Comparison of ENCODE assay signal across 8 cellular contexts in the genomic region with DNA sequence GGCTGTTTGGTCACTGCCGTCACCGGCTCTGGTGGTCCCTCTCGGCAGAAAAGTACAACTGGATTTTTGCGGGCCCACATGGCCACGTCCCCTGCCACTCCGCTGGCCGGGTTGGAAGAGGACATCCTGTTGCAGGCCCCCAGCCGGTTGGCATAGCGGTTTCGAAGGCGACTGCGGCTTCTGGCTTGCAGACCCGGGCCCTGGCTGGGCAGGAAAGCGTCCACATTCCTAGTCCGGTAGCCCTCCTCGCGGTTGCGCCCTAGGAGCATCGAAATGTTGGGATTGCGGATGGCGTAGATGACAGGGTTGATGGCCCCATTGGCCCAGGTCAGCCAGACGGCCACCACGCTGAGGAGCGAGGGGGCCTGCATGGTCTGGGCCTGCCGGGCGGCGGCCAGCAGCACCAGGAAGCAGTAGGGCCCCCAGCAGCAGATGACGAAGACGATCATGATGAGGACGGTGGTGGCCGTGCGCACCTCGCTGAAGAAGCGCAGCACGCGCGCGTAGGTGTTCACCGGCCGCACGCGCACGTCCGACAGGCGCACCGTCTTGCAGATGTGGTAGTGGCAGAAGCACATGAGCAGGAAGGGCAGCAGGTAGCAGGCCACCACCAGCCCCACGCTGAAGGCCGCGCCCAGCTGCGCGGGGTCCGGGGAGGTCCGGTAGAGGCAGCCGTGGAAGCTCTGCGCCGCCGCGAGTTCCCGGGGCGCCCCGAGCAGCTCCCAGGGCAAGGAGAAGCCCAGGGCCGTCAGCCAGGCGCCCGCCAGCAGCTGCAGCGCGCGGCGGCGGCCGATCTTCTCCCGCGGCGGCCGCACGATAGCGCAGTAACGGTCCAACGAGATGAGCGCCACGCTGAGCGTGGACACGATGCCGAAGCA. TPM values are rescaled to one million over a fixed set of nuclear protein-coding genes. Genes with fewer than 3 reads are reported as not detected.
DNase-seq lines count a peak whose midpoint lies in the region; ATAC-seq, FAIRE-seq and TF ChIP-seq lines count a peak whose summit lies in the region.

No MANE protein-coding gene starts in this region.

- FAIRE-seq in kidney (lab: Jason Lieb, UNC): no peak

- H3K36me3 ChIP-seq in CD8-positive, alpha-beta memory T cell (ENCODE audit: insufficient read depth, low read length): no peaks in the 10 kb centered on the region
- no peaks in the 10 kb centered on the region for H3K36me3 ChIP-seq in body of pancreas (replicated peaks in 1 of 2; ENCODE audit: insufficient read depth in 1 of 2, low read depth in 2 of 2)
- H3K36me3 ChIP-seq in kidney (ENCODE audit: control insufficient read depth in 1 of 2, insufficient read depth in 2 of 2, low read length in 2 of 2): peaks cover 0 to 3% of the 10 kb centered on the region in 2 donors

- H3K36me3 Mint-ChIP-seq in CD8-positive, alpha-beta memory T cell: peaks cover 0 to 2% (median 1%) of the 10 kb centered on the region in 3 donors

- no peak for TF ChIP-seq POLR2A in body of pancreas (IDR thresholded peaks at IDR 0.05)

- peaks cover 6 to 21% (median 12%) of the 10 kb centered on the region in 3 donors for H3K4me1 Mint-ChIP-seq in CD8-positive, alpha-beta memory T cell

- no peaks in the 10 kb centered on the region for H3K9me3 ChIP-seq in CD8-positive, alpha-beta memory T cell (ENCODE audit: low read length)
- H3K9me3 ChIP-seq in body of pancreas (no peaks in the 10 kb centered on the region), kidney (ENCODE audit: control insufficient read depth in 1 of 2, low read length in 2 of 2) (no peaks in the 10 kb centered on the region)

- peak overlapping the region; percentile 26 to 36 for H3K9ac ChIP-seq in kidney (ENCODE audit: low read length in 2 of 2)

- peak overlapping the region; percentile 55 for H3K4me3 ChIP-seq in CD8-positive, alpha-beta memory T cell (ENCODE audit: low read length)
- H3K4me3 ChIP-seq in body of pancreas (peak overlapping the region; percentile 45 to 55), kidney (ENCODE audit: low read length in 2 of 2) (peak overlapping the region; percentile 61 to 80)

- ATAC-seq in GM21529 (IDR thresholded peaks at IDR 0.05; ENCODE audit: unreplicated experiment) (peak; percentile 30), body of pancreas (peak; percentile 52)

- no peaks in the 10 kb centered on the region for H3K9me3 Mint-ChIP-seq in CD8-positive, alpha-beta memory T cell

- peak overlapping the region; percentile 25 for H3K27ac ChIP-seq in CD8-positive, alpha-beta memory T cell (ENCODE audit: low read depth, low read length)
- H3K27ac ChIP-seq in body of pancreas (peak overlapping the region in 3 of 4 donors; percentile 60 to 73 (median 70)), kidney (ENCODE audit: low read depth in 2 of 2, low read length in 2 of 2) (peak overlapping the region; percentile 19 to 49)

- TF ChIP-seq CTCF in body of pancreas (IDR thresholded peaks at IDR 0.05) (no peak), kidney (IDR thresholded peaks at IDR 0.05; ENCODE audit: borderline replicate concordance, extremely low read depth, insufficient read depth) (no peak)

- no peaks in the 10 kb centered on the region for H3K27me3 ChIP-seq in CD8-positive, alpha-beta memory T cell (ENCODE audit: insufficient read depth, low read length, poor library complexity, severe bottlenecking)
- H3K27me3 ChIP-seq in body of pancreas: no peaks in the 10 kb centered on the region

- DNase-seq in CD8-positive, alpha-beta memory T cell: peak in 2 of 5 donors; percentile 15 to 49
- DNase-seq in NCI-H526 (lab: John Stamatoyannopoulos, UW): peak; percentile 34 to 82
- DNase-seq in body of pancreas: peak; percentile 14 to 25 (median 18)
- peak; percentile 83 for DNase-seq in kidney
- peak; percentile 40 for DNase-seq in stimulated activated CD4-positive, alpha-beta T cell treated with anti-CD3 and anti-CD28 coated beads, Interleukin-4, amount 100 ng/mL, for 1 hour
- DNase-seq in NCI-H2196 treated with DMSO at 0.1 percent for 48 hours (lab: John Stamatoyannopoulos, UW; ENCODE audit: unreplicated experiment): no peak
- DNase-seq in NCI-H1048 (lab: John Stamatoyannopoulos, UW): no peak

- intact Hi-C loops in body of pancreas (cut with DNase I): no loop called here
- intact Hi-C loops in kidney (cut with DNase I): no loop called here

- peaks cover 0 to 7% of the 10 kb centered on the region in 2 donors for H3K27me3 Mint-ChIP-seq in CD8-positive, alpha-beta memory T cell

- POLR2A ChIA-PET in CD8-positive, alpha-beta memory T cell (lab: Charles Lee): interaction anchor here (3.6 kb wide), 1 partner anchor 20 kb away, joined by 24 read pairs; a partner anchor contains a TSS

- peak overlapping the region; percentile 62 to 92 (median 88) for H3K27ac Mint-ChIP-seq in CD8-positive, alpha-beta memory T cell

- CTCF ChIA-PET in CD8-positive, alpha-beta memory T cell (lab: Charles Lee): interaction anchor here (1.3 to 3.3 kb wide), 3 partner anchors 19 to 275 kb away, joined by 3 to 15 read pairs (median 4); a partner anchor contains a TSS

- WGBS in body of pancreas, 2 donors: 14 to 23% methylated on average over 34 to 82 of the region's 83 CpGs

- peak overlapping the region; percentile 88 to 95 (median 88) for H3K4me3 Mint-ChIP-seq in CD8-positive, alpha-beta memory T cell

- peaks cover 9% of the 10 kb centered on the region for H3K4me1 ChIP-seq in CD8-positive, alpha-beta memory T cell (ENCODE audit: insufficient read depth, low read length)
- H3K4me1 ChIP-seq in body of pancreas (peaks cover 11% of the 10 kb centered on the region), kidney (ENCODE audit: control insufficient read depth in 1 of 2, insufficient read depth in 1 of 2, low read depth in 1 of 2, low read length in 2 of 2) (peaks cover 0 to 7% of the 10 kb centered on the region in 2 donors)

RNA-seq across cellular contexts. Expression of a gene that starts 1.2 kb away (rescaled TPM):
- under 1 TPM; 0.73 to 0.90 TPM for total RNA-seq in CD8-positive, alpha-beta memory T cell
- 0.64 TPM for polyA plus RNA-seq in CD8-positive, alpha-beta memory T cell
- 1 to 10 TPM; 4.2 to 4.6 TPM for total RNA-seq in body of pancreas
- total RNA-seq in kidney: 3.0 TPM
- polyA plus RNA-seq in kidney (ENCODE audit: insufficient read depth, low read depth, low replicate concordance): 0.77 TPM

RNA-seq across cellular contexts. Expression of a gene that starts 20.2 kb away (rescaled TPM):
- total RNA-seq in CD8-positive, alpha-beta memory T cell: 10 to 100 TPM in 1 of 2 experiments, 1 to 10 TPM in 1; 8.1 to 10.1 TPM
- polyA plus RNA-seq in CD8-positive, alpha-beta memory T cell: 2.6 TPM
- 10 to 100 TPM; 42.0 to 60.0 TPM for total RNA-seq in body of pancreas
- 31.3 TPM for total RNA-seq in kidney
- 25.6 TPM for polyA plus RNA-seq in kidney (ENCODE audit: insufficient read depth, low read depth, low replicate concordance)

RNA-seq across cellular contexts. Expression of a gene that starts 20.3 kb away (rescaled TPM):
- total RNA-seq in CD8-positive, alpha-beta memory T cell: 10 to 100 TPM; 22.3 to 30.4 TPM
- polyA plus RNA-seq in CD8-positive, alpha-beta memory T cell: 57.0 TPM
- total RNA-seq in body of pancreas (10 to 100 TPM; 23.1 to 29.8 TPM), kidney (40.4 TPM)
- polyA plus RNA-seq in kidney (ENCODE audit: insufficient read depth, low read depth, low replicate concordance): 48.3 TPM

Comparison
In these comparisons a context has a peak if more than half of its experiments do, and no peak if none do; other contexts are left out.
1. DNase-seq: peak in NCI-H526 (2 of 2), body of pancreas (4 of 4), kidney (single experiment) and stimulated activated CD4-positive, alpha-beta T cell treated with anti-CD3 and anti-CD28 coated beads, Interleukin-4, amount 100 ng/mL, for 1 hour (single experiment); none in NCI-H2196 treated with DMSO at 0.1 percent for 48 hours (single experiment) and NCI-H1048 (single experiment).
2. Peak in every context shown above with its lines, with median percentiles within 50 percentile points of each other: H3K27ac ChIP-seq and H3K4me3 ChIP-seq.